In genomic region chr12:109084425-109084824, GRCh38 we compare ENCODE assay signal across 25 cellular contexts.
"Had no signal": no experiment of that assay in that cellular context is flagged by ENCODE, and none has a peak within 500 bp of the region (broad histone marks: within the 10 kb centered on the region; RNA-seq: fewer than 3 reads in every experiment).

No MANE protein-coding gene starts in this region.

- H3K27ac ChIP-seq: Peyer's patch, RWPE1, SJCRH30, WERI-Rb-1 had no signal

- H3K4me1 ChIP-seq: SJCRH30 had no signal

- H3K4me3 ChIP-seq: Peyer's patch, SJCRH30 had no signal

- H3K9me3 ChIP-seq: Peyer's patch, SJCRH30, SK-N-SH had no signal

- H3K27me3 ChIP-seq: Peyer's patch, SJCRH30 had no signal

- DNase-seq: activated CD4-positive, alpha-beta T cell treated with anti-CD3 and anti-CD28 coated beads for 36 hours; activated CD4-positive, alpha-beta T cell treated with anti-CD3 and anti-CD28 coated beads, Interleukin-2, amount 50 U/mL, for 1 hour; activated CD8-positive, alpha-beta memory T cell treated with anti-CD3 and anti-CD28 coated beads, Interleukin-2, amount 50 U/mL, for 48 hours; activated CD8-positive, alpha-beta T cell treated with anti-CD3 and anti-CD28 coated beads, Interleukin-2, amount 10 ng/mL, durations not matched to agents 7 days and 5 days; activated naive CD4-positive, alpha-beta T cell; activated T-cell treated with anti-CD3 and anti-CD28 coated beads, Interleukin-2, amount 50 U/mL, for 1 hour; aorta; central memory CD4-positive, alpha-beta T cell; KG1; NCI-H1048; NCI-H1417; NCI-H1694; NCI-H2029; NCI-H2107; NCI-H345; NCI-H510A; NCI-H526 treated with DMSO at 0.1 percent for 48 hours; NCI-H82; Peyer's patch; Right ventricle myocardium superior; SJCRH30; SK-N-SH; T-helper 1 cell; WERI-Rb-1 had no signal

- H3K9ac ChIP-seq: SK-N-SH had no signal

- ATAC-seq: activated CD4-positive, alpha-beta T cell treated with anti-CD3 and anti-CD28 coated beads for 36 hours; activated CD8-positive, alpha-beta T cell treated with anti-CD3 and anti-CD28 coated beads, Interleukin-2, amount 10 ng/mL, durations not matched to agents 7 days and 5 days had no signal
